In the genomic region with DNA sequence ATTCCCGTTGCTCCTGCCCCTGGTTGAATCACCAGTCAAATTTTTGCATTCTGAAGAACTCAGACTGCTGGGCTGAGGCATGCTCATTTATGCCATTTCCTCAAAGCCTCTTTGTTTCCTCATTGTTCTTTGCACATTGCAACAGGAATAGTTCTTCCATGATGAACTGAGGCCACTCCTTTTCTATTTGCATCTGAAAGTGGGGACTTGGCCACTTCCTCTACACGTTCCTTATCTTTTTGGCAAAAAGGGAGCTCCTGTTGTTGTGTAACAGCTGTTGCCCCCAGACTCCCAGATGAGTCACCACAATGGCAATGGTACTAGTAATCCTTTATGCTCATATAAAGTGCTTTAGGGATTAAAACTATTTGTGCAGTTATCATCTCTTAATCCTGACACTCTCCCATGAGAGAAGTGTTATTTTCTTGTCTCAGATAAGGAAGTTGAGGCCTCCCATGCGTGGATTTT, we compare ENCODE assay signal across 1 cellular context.
TF ChIP-seq lines count a peak whose summit lies in the region.

No MANE protein-coding gene starts in this region.

TF ChIP-seq in HepG2, 621 proteins besides CTCF, POLR2A, EP300 and RAD21 (continued from another document):
- TF ChIP-seq, protein P1, sequence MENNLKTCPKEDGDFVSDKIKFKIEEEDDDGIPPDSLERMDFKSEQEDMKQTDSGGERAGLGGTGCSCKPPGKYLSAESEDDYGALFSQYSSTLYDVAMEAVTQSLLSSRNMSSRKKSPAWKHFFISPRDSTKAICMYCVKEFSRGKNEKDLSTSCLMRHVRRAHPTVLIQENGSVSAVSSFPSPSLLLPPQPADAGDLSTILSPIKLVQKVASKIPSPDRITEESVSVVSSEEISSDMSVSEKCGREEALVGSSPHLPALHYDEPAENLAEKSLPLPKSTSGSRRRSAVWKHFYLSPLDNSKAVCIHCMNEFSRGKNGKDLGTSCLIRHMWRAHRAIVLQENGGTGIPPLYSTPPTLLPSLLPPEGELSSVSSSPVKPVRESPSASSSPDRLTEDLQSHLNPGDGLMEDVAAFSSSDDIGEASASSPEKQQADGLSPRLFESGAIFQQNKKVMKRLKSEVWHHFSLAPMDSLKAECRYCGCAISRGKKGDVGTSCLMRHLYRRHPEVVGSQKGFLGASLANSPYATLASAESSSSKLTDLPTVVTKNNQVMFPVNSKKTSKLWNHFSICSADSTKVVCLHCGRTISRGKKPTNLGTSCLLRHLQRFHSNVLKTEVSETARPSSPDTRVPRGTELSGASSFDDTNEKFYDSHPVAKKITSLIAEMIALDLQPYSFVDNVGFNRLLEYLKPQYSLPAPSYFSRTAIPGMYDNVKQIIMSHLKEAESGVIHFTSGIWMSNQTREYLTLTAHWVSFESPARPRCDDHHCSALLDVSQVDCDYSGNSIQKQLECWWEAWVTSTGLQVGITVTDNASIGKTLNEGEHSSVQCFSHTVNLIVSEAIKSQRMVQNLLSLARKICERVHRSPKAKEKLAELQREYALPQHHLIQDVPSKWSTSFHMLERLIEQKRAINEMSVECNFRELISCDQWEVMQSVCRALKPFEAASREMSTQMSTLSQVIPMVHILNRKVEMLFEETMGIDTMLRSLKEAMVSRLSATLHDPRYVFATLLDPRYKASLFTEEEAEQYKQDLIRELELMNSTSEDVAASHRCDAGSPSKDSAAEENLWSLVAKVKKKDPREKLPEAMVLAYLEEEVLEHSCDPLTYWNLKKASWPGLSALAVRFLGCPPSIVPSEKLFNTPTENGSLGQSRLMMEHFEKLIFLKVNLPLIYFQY (CRISPR knock-in tag; IDR thresholded peaks at IDR 0.05; ENCODE audit: borderline replicate concordance), result no peak
- TF ChIP-seq ZNF44 (CRISPR knock-in tag; IDR thresholded peaks at IDR 0.05) (no peak), CEBPB (IDR thresholded peaks at IDR 0.05; ENCODE audit: borderline replicate concordance, low read depth, low read length) (peak; percentile 48; the same call in 1 of the 2 replicates), ZNF616 (CRISPR knock-in tag; IDR thresholded peaks at IDR 0.05; ENCODE audit: low read depth) (no peak), FOSL2 (CRISPR knock-in tag; IDR thresholded peaks at IDR 0.05) (peak; percentile 27; the same call in 1 of the 2 replicates)
- TF ChIP-seq, protein P2, sequence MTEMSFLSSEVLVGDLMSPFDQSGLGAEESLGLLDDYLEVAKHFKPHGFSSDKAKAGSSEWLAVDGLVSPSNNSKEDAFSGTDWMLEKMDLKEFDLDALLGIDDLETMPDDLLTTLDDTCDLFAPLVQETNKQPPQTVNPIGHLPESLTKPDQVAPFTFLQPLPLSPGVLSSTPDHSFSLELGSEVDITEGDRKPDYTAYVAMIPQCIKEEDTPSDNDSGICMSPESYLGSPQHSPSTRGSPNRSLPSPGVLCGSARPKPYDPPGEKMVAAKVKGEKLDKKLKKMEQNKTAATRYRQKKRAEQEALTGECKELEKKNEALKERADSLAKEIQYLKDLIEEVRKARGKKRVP (CRISPR knock-in tag; IDR thresholded peaks at IDR 0.05), result no peak
TF ChIP-seq in HepG2: peak in this region for 2.
